In genomic region chr2:79219383-79219988, GRCh38 we compare ENCODE assay signal across 8 cellular contexts. TPM values are rescaled to one million over a fixed set of nuclear protein-coding genes. Genes with fewer than 3 reads are reported as not detected.
DNase-seq lines count a peak whose midpoint lies in the region; ATAC-seq and TF ChIP-seq lines count a peak whose summit lies in the region.

No MANE protein-coding gene starts in this region.

- no peaks in the 10 kb centered on the region for H3K27me3 ChIP-seq in GM06990 (replicated peaks; ENCODE audit: control insufficient read depth, insufficient read depth, low read length)

- peaks cover 0 to 5% (median 0%) of the 10 kb centered on the region in 3 donors for H3K27me3 Mint-ChIP-seq in immature natural killer cell (ENCODE audit: low read depth in 3 of 3)

- no peaks in the 10 kb centered on the region for H3K36me3 ChIP-seq in GM06990 (ENCODE audit: control insufficient read depth, insufficient read depth, low read length)

- no peaks in the 10 kb centered on the region for H3K4me1 Mint-ChIP-seq in immature natural killer cell

- DNase-seq in AG20443 (ENCODE audit: low spot score) (peak; percentile 45), GM06990 (ENCODE audit: extremely low read depth, insufficient read length) (no peak), NCI-H2196 treated with DMSO at 0.1 percent for 48 hours (lab: John Stamatoyannopoulos, UW; ENCODE audit: unreplicated experiment) (peak; percentile 5), astrocyte of the spinal cord (ENCODE audit: low read depth, low spot score) (peak; percentile 29), left colon (peak in 1 of 2 donors; percentile 24), immature natural killer cell (no peak)
- DNase-seq in effector CD4-positive, alpha-beta T cell, result no peak

- peak; percentile 86 for TF ChIP-seq CTCF in GM06990 (IDR thresholded peaks at IDR 0.05; ENCODE audit: insufficient read depth, low read length, poor library complexity, severe bottlenecking)
- TF ChIP-seq CTCF in astrocyte of the spinal cord (IDR thresholded peaks at IDR 0.05; ENCODE audit: low read depth, low read length), result peak; percentile 57

- no peak overlapping the region for H3K4me3 ChIP-seq in GM06990 (replicated peaks; ENCODE audit: low read depth, low read length)
- no peak overlapping the region for H3K4me3 ChIP-seq in astrocyte of the spinal cord (ENCODE audit: low read depth, low read length)

- no peak overlapping the region for H3K4me3 Mint-ChIP-seq in immature natural killer cell

- H3K27ac Mint-ChIP-seq in immature natural killer cell, result no peak overlapping the region

- in situ Hi-C loops in astrocyte of the spinal cord (cut with HindIII; ENCODE audit: low sequenced_read_pairs), result no loop called here

- H3K9me3 Mint-ChIP-seq in immature natural killer cell, result peaks cover 0 to 21% (median 5%) of the 10 kb centered on the region in 6 donors

- H3K36me3 Mint-ChIP-seq in immature natural killer cell, result no peaks in the 10 kb centered on the region

- intact Hi-C loops in left colon (cut with DNase I, micrococcal nuclease), result no loop called here

- ATAC-seq in HG02763 (IDR thresholded peaks at IDR 0.05; ENCODE audit: unreplicated experiment) (peak; percentile 76), left colon (peak; percentile 64)

RNA-seq across cellular contexts. Expression of gene REG3A, which starts 59.9 kb away (rescaled TPM):
- 1 to 10 TPM in 1 of 2 donors, not detected in 1; 3.7 TPM for total RNA-seq in left colon
- polyA plus RNA-seq in immature natural killer cell, result not detected

Comparison
In these comparisons a context has a peak if more than half of its experiments do, and no peak if none do; other contexts are left out.
1. DNase-seq: peak in AG20443 (single experiment), NCI-H2196 treated with DMSO at 0.1 percent for 48 hours (single experiment) and astrocyte of the spinal cord (single experiment); none in GM06990 (single experiment), effector CD4-positive, alpha-beta T cell (single experiment) and immature natural killer cell (0 of 3).